In the genomic region with DNA sequence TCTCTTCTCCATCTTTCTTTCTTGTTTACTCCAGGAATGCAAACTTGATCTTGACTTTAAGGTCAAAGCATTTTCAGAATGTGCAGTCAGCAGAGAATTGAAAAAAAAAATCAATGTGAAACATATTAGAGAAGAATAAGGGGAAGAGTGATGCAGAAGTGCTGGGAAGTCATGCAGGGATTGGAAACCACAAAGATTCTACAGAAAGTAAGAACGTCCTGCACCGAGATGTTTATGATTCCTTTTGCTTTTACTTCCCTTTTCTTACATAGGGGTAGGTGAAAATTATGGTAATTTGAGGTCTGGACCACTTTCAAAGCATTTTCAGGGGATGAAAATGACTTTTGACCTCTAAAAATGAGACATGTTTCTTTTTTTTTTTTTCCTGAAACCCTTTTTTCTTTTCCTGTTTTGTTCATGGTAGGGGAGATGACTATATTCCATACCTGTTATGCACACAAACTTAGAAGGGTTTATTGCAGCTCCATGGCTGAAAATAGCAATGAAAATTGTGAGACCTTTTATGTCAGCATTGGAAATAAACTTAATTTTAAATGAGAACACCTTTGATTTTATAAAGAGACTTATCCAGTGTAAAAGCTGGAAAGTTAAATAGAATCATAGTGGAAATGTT, we compare ENCODE assay signal across 12 cellular contexts.
A peak's percentile ranks its signal among the peaks of the same experiment; 100 is the strongest.
DNase-seq lines count a peak whose midpoint lies in the region; ATAC-seq, FAIRE-seq and TF ChIP-seq lines count a peak whose summit lies in the region.
"Had no signal": no experiment of that assay in that cellular context is flagged by ENCODE, and none has a peak within 500 bp of the region (broad histone marks: within the 10 kb centered on the region; RNA-seq: fewer than 3 reads in every experiment).

No MANE protein-coding gene starts in this region.

- H3K9ac ChIP-seq in mammary epithelial cell (ENCODE audit: insufficient read depth, low read length), result no peak overlapping the region
- no peak overlapping the region for H3K9ac ChIP-seq in astrocyte (ENCODE audit: low read length)

- DNase-seq in mammary epithelial cell, result no peak
- DNase-seq in MCF 10A (ENCODE audit: unreplicated experiment), result no peak
- peak; percentile 94 for DNase-seq in astrocyte (ENCODE audit: low read depth)
- DNase-seq in lower leg skin (ENCODE audit: low spot score in 2 of 2), result no peak
- DNase-seq in substantia nigra (lab: John Stamatoyannopoulos, UW), result no peak
- DNase-seq in omental fat pad (ENCODE audit: low spot score), result no peak
- no peak for DNase-seq in T-helper 9 cell
- DNase-seq: caudate nucleus, kidney, NCI-H1436 treated with DMSO at 0.1 percent for 48 hours had no signal

- H3K9me3 Mint-ChIP-seq in MCF 10A (ENCODE audit: unreplicated experiment), result no peaks in the 10 kb centered on the region
- H3K9me3 Mint-ChIP-seq in astrocyte (ENCODE audit: unreplicated experiment), result no peaks in the 10 kb centered on the region

- no peak for FAIRE-seq in astrocyte (lab: Jason Lieb, UNC)
- FAIRE-seq: kidney had no signal

- H3K36me3 Mint-ChIP-seq in MCF 10A (ENCODE audit: insufficient read depth, unreplicated experiment), result peaks cover 5% of the 10 kb centered on the region
- H3K36me3 Mint-ChIP-seq in astrocyte (ENCODE audit: low read depth, unreplicated experiment), result no peaks in the 10 kb centered on the region

- H3K4me1 ChIP-seq in mammary epithelial cell (ENCODE audit: insufficient read depth, low read length), result peaks cover 45% of the 10 kb centered on the region
- H3K4me1 ChIP-seq in astrocyte (ENCODE audit: insufficient read depth, low read length), result peaks cover 16% of the 10 kb centered on the region

- H3K27me3 ChIP-seq in mammary epithelial cell (ENCODE audit: insufficient read depth, low read length), result no peaks in the 10 kb centered on the region
- H3K27me3 ChIP-seq in astrocyte (ENCODE audit: insufficient read depth, low read length), result no peaks in the 10 kb centered on the region

- 67% methylated on average over 2 of the region's 2 CpGs for WGBS in mammary epithelial cell (ENCODE audit: low coverage, missing lambda C conversion rate)
- WGBS in lower leg skin, 2 donors, result 81 to 83% methylated on average over 2 of the region's 2 CpGs

- in situ Hi-C loops in mammary epithelial cell (cut with MboI; ENCODE audit: low sequenced_read_pairs in 2 of 2), result no loop called here

- H3K4me3 Mint-ChIP-seq in MCF 10A (ENCODE audit: unreplicated experiment) (no peak overlapping the region), astrocyte (ENCODE audit: unreplicated experiment) (no peak overlapping the region)

- dilution Hi-C loops in mammary epithelial cell (cut with HindIII; ENCODE audit: low sequenced_read_pairs), result no loop called here

- H3K4me2 ChIP-seq in mammary epithelial cell (ENCODE audit: insufficient read depth, low read depth, low read length) (no peak overlapping the region), astrocyte (ENCODE audit: low read length) (peak overlapping the region; percentile 42)

- ATAC-seq in HG03159 (IDR thresholded peaks at IDR 0.05; ENCODE audit: unreplicated experiment) (peak; percentile 79), omental fat pad (ENCODE audit: low FRiP score) (no peak)

- TF ChIP-seq CTCF in mammary epithelial cell (conservative IDR thresholded peaks at IDR 0.05 in 1 of 2, IDR thresholded peaks at IDR 0.05 in 1 of 2; ENCODE audit: extremely low read depth in 1 of 2, insufficient read depth in 1 of 2, low read depth in 1 of 2, low read length in 2 of 2), result no peak
- no peak for TF ChIP-seq CTCF in MCF 10A (IDR thresholded peaks at IDR 0.05; ENCODE audit: unreplicated experiment)
- no peak for TF ChIP-seq CTCF in astrocyte (IDR thresholded peaks at IDR 0.05; ENCODE audit: insufficient read depth, low read depth, low read length)
- TF ChIP-seq CTCF in lower leg skin (IDR thresholded peaks at IDR 0.05), result no peak
- no peak for TF ChIP-seq CTCF in omental fat pad (IDR thresholded peaks at IDR 0.05)

- peaks cover 37% of the 10 kb centered on the region for H3K4me1 Mint-ChIP-seq in MCF 10A (ENCODE audit: insufficient read depth, unreplicated experiment)
- peaks cover 39% of the 10 kb centered on the region for H3K4me1 Mint-ChIP-seq in astrocyte (ENCODE audit: low read depth, unreplicated experiment)

- H3K9me3 ChIP-seq in mammary epithelial cell (replicated peaks; ENCODE audit: insufficient read depth, low read length) (no peaks in the 10 kb centered on the region), astrocyte (ENCODE audit: insufficient read depth, low read depth, low read length) (no peaks in the 10 kb centered on the region)

- no peak for TF ChIP-seq POLR2A in lower leg skin (IDR thresholded peaks at IDR 0.05)

- H3K79me2 ChIP-seq in mammary epithelial cell (ENCODE audit: insufficient read depth, low read length), result no peaks in the 10 kb centered on the region
- no peaks in the 10 kb centered on the region for H3K79me2 ChIP-seq in astrocyte (ENCODE audit: insufficient read depth, low read length)

- no peaks in the 10 kb centered on the region for H3K27me3 Mint-ChIP-seq in MCF 10A (ENCODE audit: insufficient read depth, unreplicated experiment)
- no peaks in the 10 kb centered on the region for H3K27me3 Mint-ChIP-seq in astrocyte (ENCODE audit: low read depth, unreplicated experiment)

- CTCF ChIA-PET in mammary epithelial cell (lab: Charles Lee; ENCODE audit: low non-redundant PET) (no interaction called here), MCF 10A (lab: Yijun Ruan, JAX) (interaction anchor here (0.6 kb wide), 1 partner anchor 625 kb away, joined by 3 read pairs; no protein-coding TSS in a partner anchor)

- no peaks in the 10 kb centered on the region for H3K36me3 ChIP-seq in mammary epithelial cell (ENCODE audit: insufficient read depth, low read length)
- no peaks in the 10 kb centered on the region for H3K36me3 ChIP-seq in astrocyte (ENCODE audit: insufficient read depth, low read length)

- no peak overlapping the region for H3K27ac ChIP-seq in mammary epithelial cell (ENCODE audit: insufficient read depth, low read depth, low read length)
- no peak overlapping the region for H3K27ac ChIP-seq in astrocyte (ENCODE audit: low read depth, low read length)
- H3K27ac ChIP-seq in substantia nigra (ENCODE audit: low read depth, low read length, poor library complexity, severe bottlenecking), result no peak overlapping the region
- H3K27ac ChIP-seq: VCaP had no signal

- H2AFZ ChIP-seq in mammary epithelial cell (ENCODE audit: low read depth, low read length) (peak overlapping the region; percentile 12), astrocyte (ENCODE audit: low read depth, low read length) (no peak overlapping the region)

- POLR2A ChIA-PET in MCF 10A (lab: Yijun Ruan, JAX), result interaction anchor here (0.6 to 1.5 kb wide), 4 partner anchors 9 to 24 kb away, joined by 3 to 4 read pairs (median 3); no protein-coding TSS in a partner anchor

- H3K27ac Mint-ChIP-seq in MCF 10A (ENCODE audit: low read depth, unreplicated experiment), result no peak overlapping the region
- peak overlapping the region; percentile 3 for H3K27ac Mint-ChIP-seq in astrocyte (ENCODE audit: unreplicated experiment)

- intact Hi-C loops in mammary epithelial cell (cut with micrococcal nuclease), result no loop called here
- intact Hi-C loops in MCF 10A (cut with micrococcal nuclease), result no loop called here
- intact Hi-C loops in lower leg skin (cut with DNase I; ENCODE audit: low total_unique reads), result no loop called here

- H3K4me3 ChIP-seq in mammary epithelial cell (replicated peaks in 1 of 3; ENCODE audit: insufficient read depth in 1 of 3, low read depth in 2 of 3, low read length in 3 of 3) (no peak overlapping the region), astrocyte (ENCODE audit: insufficient read depth, low read depth, low read length) (no peak overlapping the region), lower leg skin (ENCODE audit: low read depth, poor library complexity, severe bottlenecking) (no peak overlapping the region)

- BruUV-seq in mammary epithelial cell (replicated peaks; lab: Mats Ljungman, UMichigan) (no TSS peak), MCF 10A (replicated peaks; lab: Mats Ljungman, UMichigan) (no TSS peak)

- no peaks in the 10 kb centered on the region for H4K20me1 ChIP-seq in mammary epithelial cell (ENCODE audit: insufficient read depth, low read length)
- H4K20me1 ChIP-seq in astrocyte (ENCODE audit: insufficient read depth, low read length), result no peaks in the 10 kb centered on the region
